In the genomic region with DNA sequence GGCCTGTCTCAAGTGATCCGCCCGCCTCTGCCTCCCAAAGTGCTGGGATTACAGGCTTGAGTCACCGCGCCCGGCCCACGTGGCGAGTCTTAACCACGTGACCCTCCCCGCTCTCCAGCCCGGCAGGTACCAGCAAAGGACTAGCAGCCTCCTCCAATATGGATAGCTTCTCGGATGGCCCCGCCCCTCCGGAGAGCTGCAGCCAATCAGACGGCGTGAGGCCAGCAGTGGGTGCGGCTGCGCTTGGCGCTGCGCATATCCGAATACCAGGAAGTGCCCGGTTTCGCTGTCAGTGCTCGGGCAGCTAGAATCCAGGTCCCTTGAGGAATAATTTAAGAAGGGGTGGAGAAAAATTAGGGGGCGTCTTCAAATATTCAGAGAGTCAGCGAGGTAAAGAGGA, we compare ENCODE assay signal across 8 cellular contexts. TPM values are rescaled to one million over a fixed set of nuclear protein-coding genes. Genes with fewer than 3 reads are reported as not detected.
DNase-seq lines count a peak whose midpoint lies in the region; ATAC-seq lines count a peak whose summit lies in the region.

No MANE protein-coding gene starts in this region.

- no peaks in the 10 kb centered on the region for H3K4me1 ChIP-seq in esophagus (ENCODE audit: control insufficient read depth in 2 of 2, insufficient read depth in 2 of 2, low read length in 1 of 2)

- H3K27me3 ChIP-seq in esophagus (ENCODE audit: control insufficient read depth in 1 of 2, insufficient read depth in 2 of 2, low read length in 2 of 2): no peaks in the 10 kb centered on the region

- WGBS in esophagus, 2 donors: 3 to 4% methylated on average over 25 of the region's 25 CpGs

- no peaks in the 10 kb centered on the region for H3K36me3 ChIP-seq in esophagus (ENCODE audit: control insufficient read depth in 2 of 2, insufficient read depth in 2 of 2, low read length in 1 of 2)

- peak overlapping the region; percentile 33 to 36 for H3K4me3 ChIP-seq in esophagus (ENCODE audit: low read depth in 1 of 2, low read length in 2 of 2)

- no peaks in the 10 kb centered on the region for H3K9me3 ChIP-seq in esophagus (ENCODE audit: control insufficient read depth in 2 of 2, insufficient read depth in 1 of 2, low read depth in 1 of 2, low read length in 1 of 2)

- ATAC-seq in HG02588 (IDR thresholded peaks at IDR 0.05; ENCODE audit: unreplicated experiment): peak; percentile 75

- DNase-seq in GM04503 (ENCODE audit: low read depth) (peak; percentile 63), NCI-H524 (lab: John Stamatoyannopoulos, UW) (peak; percentile 89 to 93), activated T-cell treated with anti-CD3 and anti-CD28 coated beads for 4 hours (peak; percentile 87), myocyte (ENCODE audit: low read depth) (peak; percentile 47), NCI-H82 (lab: John Stamatoyannopoulos, UW) (no peak)
- DNase-seq in stimulated activated CD8-positive, alpha-beta memory T cell treated with anti-CD3 and anti-CD28 coated beads, Interleukin-4, amount 100 ng/mL, for 48 hours: peak; percentile 94

- H3K27ac ChIP-seq in esophagus (ENCODE audit: low read depth in 2 of 2, low read length in 1 of 2): peak overlapping the region; percentile 78 to 85

RNA-seq across cellular contexts. Expression of a gene that starts 14.7 kb away (rescaled TPM):
- polyA plus RNA-seq in esophagus: 10 to 100 TPM; 24.7 to 30.4 TPM
- 29.3 and 56.2 TPM in 2 replicates for total RNA-seq in myocyte
- 21.5 TPM for polyA plus RNA-seq in myocyte (2012)
